In genomic region chr11:92696076-92696475, GRCh38 we compare ENCODE assay signal across 29 cellular contexts.
"Had no signal": no experiment of that assay in that cellular context is flagged by ENCODE, and none has a peak within 500 bp of the region (broad histone marks: within the 10 kb centered on the region; RNA-seq: fewer than 3 reads in every experiment).

No MANE protein-coding gene starts in this region.

- DNase-seq: hypothalamus; immature natural killer cell; kidney; left colon; left lung; lower lobe of right lung; mesendoderm; midbrain; mucosa of descending colon; naive thymus-derived CD4-positive, alpha-beta T cell; occipital lobe; right lobe of liver; stimulated activated CD4-positive, alpha-beta T cell treated with anti-CD3 and anti-CD28 coated beads, Interleukin-1b, Interleukin-23, amount 100 ng/mL, for 48 hours; stimulated activated CD4-positive, alpha-beta T cell treated with anti-CD3 and anti-CD28 coated beads, Interleukin-2, amount 100 ng/mL, for 48 hours; stimulated activated CD4-positive, alpha-beta T cell treated with anti-CD3 and anti-CD28 coated beads, Interleukin-4, amount 100 ng/mL, for 4 hours; stimulated activated CD8-positive, alpha-beta memory T cell treated with anti-CD3 and anti-CD28 coated beads, Interleukin-4, amount 100 ng/mL, for 48 hours; stimulated activated naive CD4-positive, alpha-beta T cell treated with Interleukin-2 at 50 U/mL for 16 hours; stimulated activated naive CD8-positive, alpha-beta T cell treated with anti-CD3 and anti-CD28 coated beads, Interleukin-15, amount 100 ng/mL, for 72 hours; substantia nigra; upper lobe of left lung had no signal

- H3K27ac ChIP-seq: left lung, lower lobe of right lung, neutrophil, parathyroid adenoma, right atrium auricular region, right lobe of liver, tibial nerve, upper lobe of left lung, vagina had no signal

- H3K4me3 ChIP-seq: left lung, lower lobe of right lung, mucosa of descending colon, right atrium auricular region, right lobe of liver, smooth muscle cell, tibial nerve, upper lobe of left lung, vagina had no signal

- H3K27ac Mint-ChIP-seq: immature natural killer cell; naive thymus-derived CD4-positive, alpha-beta T cell; natural killer cell treated with Interleukin-12 subunit alpha and Interleukin-12 subunit beta and Interleukin-15 and Interleukin-18, amount 100 ng/mL, for 72 hours; stimulated activated memory B cell treated with anti-CD40 and anti-IgM and Interleukin-4, amounts not matched to agents 10 μg/mL and 1 μg/mL and 100 μg/mL, for 72 hours; stimulated activated naive CD8-positive, alpha-beta T cell treated with anti-CD3 and anti-CD28 coated beads, Interleukin-15, amount 100 ng/mL, for 72 hours had no signal

- H3K27me3 ChIP-seq: left lung, neutrophil, right atrium auricular region, right lobe of liver, tibial nerve, upper lobe of left lung, vagina had no signal

- H3K79me2 ChIP-seq: parathyroid adenoma had no signal

- H3K4me2 ChIP-seq: smooth muscle cell had no signal

- H3K36me3 ChIP-seq: left lung, lower lobe of right lung, neutrophil, right atrium auricular region, right lobe of liver, tibial nerve, upper lobe of left lung, vagina had no signal

- H3K9me3 ChIP-seq: left lung, lower lobe of right lung, mucosa of descending colon, neutrophil, right atrium auricular region, right lobe of liver, tibial nerve, upper lobe of left lung, vagina had no signal

- H2AFZ ChIP-seq: parathyroid adenoma had no signal

- H3K9ac ChIP-seq: parathyroid adenoma had no signal

- H3K4me1 ChIP-seq: left lung, lower lobe of right lung, parathyroid adenoma, right atrium auricular region, right lobe of liver, tibial nerve, upper lobe of left lung, vagina had no signal

- H3K36me3 Mint-ChIP-seq: immature natural killer cell; naive thymus-derived CD4-positive, alpha-beta T cell; natural killer cell treated with Interleukin-12 subunit alpha and Interleukin-12 subunit beta and Interleukin-15 and Interleukin-18, amount 100 ng/mL, for 72 hours; stimulated activated memory B cell treated with anti-CD40 and anti-IgM and Interleukin-4, amounts not matched to agents 10 μg/mL and 1 μg/mL and 100 μg/mL, for 72 hours had no signal

- H3K4me3 Mint-ChIP-seq: immature natural killer cell; naive thymus-derived CD4-positive, alpha-beta T cell; natural killer cell treated with Interleukin-12 subunit alpha and Interleukin-12 subunit beta and Interleukin-15 and Interleukin-18, amount 100 ng/mL, for 72 hours; neural crest cell; stimulated activated memory B cell treated with anti-CD40 and anti-IgM and Interleukin-4, amounts not matched to agents 10 μg/mL and 1 μg/mL and 100 μg/mL, for 72 hours; stimulated activated naive CD8-positive, alpha-beta T cell treated with anti-CD3 and anti-CD28 coated beads, Interleukin-15, amount 100 ng/mL, for 72 hours had no signal

- ATAC-seq: left colon; left lung; lower lobe of right lung; mucosa of descending colon; naive thymus-derived CD4-positive, alpha-beta T cell; natural killer cell treated with Interleukin-12 subunit alpha and Interleukin-12 subunit beta and Interleukin-15 and Interleukin-18, amount 100 ng/mL, for 72 hours; right lobe of liver; stimulated activated memory B cell treated with anti-CD40 and anti-IgM and Interleukin-4, amounts not matched to agents 10 μg/mL and 1 μg/mL and 100 μg/mL, for 72 hours; stimulated activated naive CD8-positive, alpha-beta T cell treated with anti-CD3 and anti-CD28 coated beads, Interleukin-15, amount 100 ng/mL, for 72 hours had no signal

- H3K9me3 Mint-ChIP-seq: neural crest cell; stimulated activated memory B cell treated with anti-CD40 and anti-IgM and Interleukin-4, amounts not matched to agents 10 μg/mL and 1 μg/mL and 100 μg/mL, for 72 hours; stimulated activated naive CD8-positive, alpha-beta T cell treated with anti-CD3 and anti-CD28 coated beads, Interleukin-15, amount 100 ng/mL, for 72 hours had no signal

- H3K4me1 Mint-ChIP-seq: immature natural killer cell; naive thymus-derived CD4-positive, alpha-beta T cell; stimulated activated memory B cell treated with anti-CD40 and anti-IgM and Interleukin-4, amounts not matched to agents 10 μg/mL and 1 μg/mL and 100 μg/mL, for 72 hours; stimulated activated naive CD8-positive, alpha-beta T cell treated with anti-CD3 and anti-CD28 coated beads, Interleukin-15, amount 100 ng/mL, for 72 hours had no signal

- H3K27me3 Mint-ChIP-seq: natural killer cell treated with Interleukin-12 subunit alpha and Interleukin-12 subunit beta and Interleukin-15 and Interleukin-18, amount 100 ng/mL, for 72 hours; stimulated activated memory B cell treated with anti-CD40 and anti-IgM and Interleukin-4, amounts not matched to agents 10 μg/mL and 1 μg/mL and 100 μg/mL, for 72 hours; stimulated activated naive CD8-positive, alpha-beta T cell treated with anti-CD3 and anti-CD28 coated beads, Interleukin-15, amount 100 ng/mL, for 72 hours had no signal
